In the genomic region with DNA sequence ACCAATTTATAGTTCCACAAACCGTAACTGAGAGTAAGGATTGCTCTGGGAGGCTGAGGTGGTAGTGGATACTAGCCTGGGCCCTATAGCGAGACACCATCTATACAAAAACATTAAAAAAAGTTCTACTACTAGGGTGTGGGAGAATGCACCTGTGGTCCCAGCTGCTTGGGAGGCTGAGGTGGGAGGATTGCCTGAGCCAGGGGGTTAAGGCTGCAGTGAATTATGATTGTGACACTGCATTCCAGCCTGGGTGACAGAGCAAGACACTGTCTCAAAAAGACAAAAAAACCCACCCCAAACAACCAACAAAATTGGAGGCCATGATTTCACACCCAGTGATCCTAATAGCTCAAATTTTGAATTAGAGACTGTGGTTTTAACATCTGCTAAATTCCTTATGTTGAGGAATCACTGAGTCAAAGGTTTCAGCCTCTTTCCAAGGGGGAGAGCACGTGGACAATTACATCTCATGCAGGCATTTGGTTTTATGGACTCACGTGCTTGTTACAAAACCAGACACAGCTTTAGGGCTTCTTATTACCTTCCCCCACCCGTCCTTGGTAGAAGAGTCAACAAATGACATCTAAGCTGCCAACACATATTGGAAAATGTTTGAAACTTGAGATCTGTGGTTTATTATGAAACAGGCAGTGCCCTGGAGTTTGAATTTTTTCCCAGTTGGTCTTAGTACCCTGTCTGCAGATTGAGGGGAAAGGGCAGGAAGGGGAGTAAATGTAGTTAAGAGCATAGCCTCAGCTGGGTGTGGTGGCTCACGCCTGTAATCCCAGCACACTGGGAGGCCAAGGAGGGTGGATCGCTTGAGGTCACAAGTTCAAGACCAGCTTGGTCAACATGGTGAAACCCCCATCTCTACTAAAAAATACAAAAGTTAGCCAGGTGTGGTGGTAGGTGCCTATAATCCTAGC, we compare ENCODE assay signal across 1 cellular context.
TF ChIP-seq lines count a peak whose summit lies in the region.

No MANE protein-coding gene starts in this region.

TF ChIP-seq in HEK293, 187 proteins besides CTCF, POLR2A, EP300 and RAD21 (continued from another document):
- peak; percentile 54; the same call in 1 of the 2 replicates for TF ChIP-seq KLF16 (tag by site-specific recombination; IDR thresholded peaks at IDR 0.05)
- TF ChIP-seq ZNF280D (tag by site-specific recombination; IDR thresholded peaks at IDR 0.05) = peak; percentile 97
- TF ChIP-seq EGR2 (tag by site-specific recombination; IDR thresholded peaks at IDR 0.05; ENCODE audit: low read depth) = peak; percentile 71
- TF ChIP-seq ZSCAN23 (tag by site-specific recombination; IDR thresholded peaks at IDR 0.05) = peak; percentile 92
- TF ChIP-seq ZNF510 (tag by site-specific recombination; IDR thresholded peaks at IDR 0.05; ENCODE audit: insufficient replicate concordance) = no peak
- TF ChIP-seq ZBTB1 (tag by site-specific recombination; IDR thresholded peaks at IDR 0.05) = peak; percentile 74; the same call in 1 of the 2 replicates
- TF ChIP-seq ZBTB21 (tag by site-specific recombination; IDR thresholded peaks at IDR 0.05) = peak; percentile 91
- peak; percentile 99 for TF ChIP-seq ZNF24 (tag by site-specific recombination; IDR thresholded peaks at IDR 0.05)
- TF ChIP-seq OVOL3 (tag by site-specific recombination; IDR thresholded peaks at IDR 0.05) = peak; percentile 91
- TF ChIP-seq ZNF184 (tag by site-specific recombination; IDR thresholded peaks at IDR 0.05) = no peak
- peak; percentile 49 for TF ChIP-seq ZIC2 (tag by site-specific recombination; IDR thresholded peaks at IDR 0.05)
- peak; percentile 77 for TF ChIP-seq ZBTB8A (tag by site-specific recombination; IDR thresholded peaks at IDR 0.05)
- TF ChIP-seq KLF1 (tag by site-specific recombination; IDR thresholded peaks at IDR 0.05) = peak; percentile 98
- TF ChIP-seq ZNF341 (tag by site-specific recombination; IDR thresholded peaks at IDR 0.05; ENCODE audit: low read depth) = peak; percentile 61; the same call in 1 of the 2 replicates
- TF ChIP-seq, protein P1, sequence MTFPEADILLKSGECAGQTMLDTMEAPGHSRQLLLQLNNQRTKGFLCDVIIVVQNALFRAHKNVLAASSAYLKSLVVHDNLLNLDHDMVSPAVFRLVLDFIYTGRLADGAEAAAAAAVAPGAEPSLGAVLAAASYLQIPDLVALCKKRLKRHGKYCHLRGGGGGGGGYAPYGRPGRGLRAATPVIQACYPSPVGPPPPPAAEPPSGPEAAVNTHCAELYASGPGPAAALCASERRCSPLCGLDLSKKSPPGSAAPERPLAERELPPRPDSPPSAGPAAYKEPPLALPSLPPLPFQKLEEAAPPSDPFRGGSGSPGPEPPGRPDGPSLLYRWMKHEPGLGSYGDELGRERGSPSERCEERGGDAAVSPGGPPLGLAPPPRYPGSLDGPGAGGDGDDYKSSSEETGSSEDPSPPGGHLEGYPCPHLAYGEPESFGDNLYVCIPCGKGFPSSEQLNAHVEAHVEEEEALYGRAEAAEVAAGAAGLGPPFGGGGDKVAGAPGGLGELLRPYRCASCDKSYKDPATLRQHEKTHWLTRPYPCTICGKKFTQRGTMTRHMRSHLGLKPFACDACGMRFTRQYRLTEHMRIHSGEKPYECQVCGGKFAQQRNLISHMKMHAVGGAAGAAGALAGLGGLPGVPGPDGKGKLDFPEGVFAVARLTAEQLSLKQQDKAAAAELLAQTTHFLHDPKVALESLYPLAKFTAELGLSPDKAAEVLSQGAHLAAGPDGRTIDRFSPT (tag by site-specific recombination; IDR thresholded peaks at IDR 0.05) = peak; percentile 90
- TF ChIP-seq ZFP69B (tag by site-specific recombination; IDR thresholded peaks at IDR 0.05) = peak; percentile 88
- TF ChIP-seq ZNF558 (tag by site-specific recombination; IDR thresholded peaks at IDR 0.05) = peak; percentile 89
- TF ChIP-seq ZNF473 (tag by site-specific recombination; IDR thresholded peaks at IDR 0.05) = no peak
- TF ChIP-seq, protein P2, sequence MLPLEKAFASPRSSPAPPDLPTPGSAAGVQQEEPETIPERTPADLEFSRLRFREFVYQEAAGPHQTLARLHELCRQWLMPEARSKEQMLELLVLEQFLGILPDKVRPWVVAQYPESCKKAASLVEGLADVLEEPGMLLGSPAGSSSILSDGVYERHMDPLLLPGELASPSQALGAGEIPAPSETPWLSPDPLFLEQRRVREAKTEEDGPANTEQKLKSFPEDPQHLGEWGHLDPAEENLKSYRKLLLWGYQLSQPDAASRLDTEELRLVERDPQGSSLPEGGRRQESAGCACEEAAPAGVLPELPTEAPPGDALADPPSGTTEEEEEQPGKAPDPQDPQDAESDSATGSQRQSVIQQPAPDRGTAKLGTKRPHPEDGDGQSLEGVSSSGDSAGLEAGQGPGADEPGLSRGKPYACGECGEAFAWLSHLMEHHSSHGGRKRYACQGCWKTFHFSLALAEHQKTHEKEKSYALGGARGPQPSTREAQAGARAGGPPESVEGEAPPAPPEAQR (tag by site-specific recombination; IDR thresholded peaks at IDR 0.05) = 0 out of 2 replicates have a peak, but pooled peaks have one; percentile 49
